In genomic region chr2:201258666-201258999, GRCh38 we compare ENCODE assay signal across 8 cellular contexts. TPM values are rescaled to one million over a fixed set of nuclear protein-coding genes. Genes with fewer than 3 reads are reported as not detected.
DNase-seq lines count a peak whose midpoint lies in the region; ATAC-seq and TF ChIP-seq lines count a peak whose summit lies in the region.

No MANE protein-coding gene starts in this region.

- H3K4me3 Mint-ChIP-seq in dendritic cell treated with granulocyte-macrophage colony-stimulating factor and Interleukin-4, amounts not matched to agents 40 ng/mL and 50 ng/mL, for 4 days, result peak overlapping the region; percentile 100
- H3K4me3 Mint-ChIP-seq in natural killer cell treated with Interleukin-12 subunit alpha and Interleukin-12 subunit beta and Interleukin-15 and Interleukin-18, amount 100 ng/mL, for 72 hours, result peak overlapping the region; percentile 93

- CTCF ChIA-PET in HEK293T (lab: Yijun Ruan, JAX), result interaction anchor here (0.6 kb wide), 1 partner anchor 26 kb away, joined by 3 read pairs; no protein-coding TSS in a partner anchor

- peaks cover 56% of the 10 kb centered on the region for H3K4me1 Mint-ChIP-seq in dendritic cell treated with granulocyte-macrophage colony-stimulating factor and Interleukin-4, amounts not matched to agents 40 ng/mL and 50 ng/mL, for 4 days (ENCODE audit: low read depth)
- H3K4me1 Mint-ChIP-seq in natural killer cell treated with Interleukin-12 subunit alpha and Interleukin-12 subunit beta and Interleukin-15 and Interleukin-18, amount 100 ng/mL, for 72 hours (ENCODE audit: low read depth in 2 of 2), result peaks cover 61 to 73% of the 10 kb centered on the region in 2 donors

- H3K27me3 ChIP-seq in MG63, result no peaks in the 10 kb centered on the region

- ATAC-seq in GM19397 (IDR thresholded peaks at IDR 0.05; ENCODE audit: unreplicated experiment), result peak; percentile 1
- no peak for ATAC-seq in natural killer cell treated with Interleukin-12 subunit alpha and Interleukin-12 subunit beta and Interleukin-15 and Interleukin-18, amount 100 ng/mL, for 72 hours

- DNase-seq in MG63 (no peak), dedifferentiated amniotic fluid mesenchymal stem cell (ENCODE audit: extremely low spot score) (no peak), HEK293T (ENCODE audit: extremely low spot score) (no peak), NCI-H2171 (lab: John Stamatoyannopoulos, UW) (no peak)
- no peak for DNase-seq in natural killer cell treated with Interleukin-12 subunit alpha and Interleukin-12 subunit beta and Interleukin-15 and Interleukin-18, amount 100 ng/mL, for 72 hours (ENCODE audit: low spot score)
- no peak for DNase-seq in effector CD8-positive, alpha-beta T cell (lab: John Stamatoyannopoulos, UW)

- no peaks in the 10 kb centered on the region for H3K27me3 Mint-ChIP-seq in dendritic cell treated with granulocyte-macrophage colony-stimulating factor and Interleukin-4, amounts not matched to agents 40 ng/mL and 50 ng/mL, for 4 days
- H3K27me3 Mint-ChIP-seq in natural killer cell treated with Interleukin-12 subunit alpha and Interleukin-12 subunit beta and Interleukin-15 and Interleukin-18, amount 100 ng/mL, for 72 hours, result no peaks in the 10 kb centered on the region

- H3K4me3 ChIP-seq in MG63, result peak overlapping the region; percentile 52

- no peaks in the 10 kb centered on the region for H3K9me3 Mint-ChIP-seq in dendritic cell treated with granulocyte-macrophage colony-stimulating factor and Interleukin-4, amounts not matched to agents 40 ng/mL and 50 ng/mL, for 4 days
- H3K9me3 Mint-ChIP-seq in natural killer cell treated with Interleukin-12 subunit alpha and Interleukin-12 subunit beta and Interleukin-15 and Interleukin-18, amount 100 ng/mL, for 72 hours, result no peaks in the 10 kb centered on the region

- peaks cover 13% of the 10 kb centered on the region for H3K36me3 Mint-ChIP-seq in dendritic cell treated with granulocyte-macrophage colony-stimulating factor and Interleukin-4, amounts not matched to agents 40 ng/mL and 50 ng/mL, for 4 days (ENCODE audit: low read depth)
- H3K36me3 Mint-ChIP-seq in natural killer cell treated with Interleukin-12 subunit alpha and Interleukin-12 subunit beta and Interleukin-15 and Interleukin-18, amount 100 ng/mL, for 72 hours, result peaks cover 10% of the 10 kb centered on the region

- POLR2A ChIA-PET in HEK293T (lab: Yijun Ruan, JAX), result no interaction called here

- no peaks in the 10 kb centered on the region for H3K36me3 ChIP-seq in MG63

- intact Hi-C loops in dendritic cell treated with granulocyte-macrophage colony-stimulating factor and Interleukin-4, amounts not matched to agents 40 ng/mL and 50 ng/mL, for 4 days (cut with micrococcal nuclease), result loop anchor here (1.0 to 5.0 kb wide), 2 partner anchors 19 to 194 kb away; partner anchors contain the start of genes STRADB and TRAK2

- H3K27ac Mint-ChIP-seq in dendritic cell treated with granulocyte-macrophage colony-stimulating factor and Interleukin-4, amounts not matched to agents 40 ng/mL and 50 ng/mL, for 4 days, result peak overlapping the region; percentile 96
- peak overlapping the region; percentile 93 to 98 for H3K27ac Mint-ChIP-seq in natural killer cell treated with Interleukin-12 subunit alpha and Interleukin-12 subunit beta and Interleukin-15 and Interleukin-18, amount 100 ng/mL, for 72 hours

- no peaks in the 10 kb centered on the region for H3K9me3 ChIP-seq in MG63

TF ChIP-seq in HEK293T, 16 proteins besides CTCF, POLR2A, EP300 and RAD21:
- no peak for TF ChIP-seq FOXK2 (IDR thresholded peaks at IDR 0.05)
- no peak for TF ChIP-seq FOXA1 (IDR thresholded peaks at IDR 0.05)
- no peak for TF ChIP-seq SP1 (IDR thresholded peaks at IDR 0.05)
- no peak for TF ChIP-seq NFRKB (IDR thresholded peaks at IDR 0.05)
- no peak for TF ChIP-seq SUZ12 (IDR thresholded peaks at IDR 0.05)
- TF ChIP-seq HDGF (IDR thresholded peaks at IDR 0.05; ENCODE audit: borderline replicate concordance), result no peak
- no peak for TF ChIP-seq PKNOX1 (IDR thresholded peaks at IDR 0.05)
- TF ChIP-seq FOXM1 (IDR thresholded peaks at IDR 0.05; ENCODE audit: borderline replicate concordance), result no peak
- no peak for TF ChIP-seq BHLHE40 (IDR thresholded peaks at IDR 0.05; ENCODE audit: borderline replicate concordance)
- TF ChIP-seq TARDBP (IDR thresholded peaks at IDR 0.05), result no peak
- no peak for TF ChIP-seq ELF4 (IDR thresholded peaks at IDR 0.05)
- TF ChIP-seq ZNF384 (IDR thresholded peaks at IDR 0.05), result no peak
- TF ChIP-seq CTBP1 (IDR thresholded peaks at IDR 0.05; ENCODE audit: borderline replicate concordance), result no peak
- no peak for TF ChIP-seq ARNT (IDR thresholded peaks at IDR 0.05)
- TF ChIP-seq LEF1 (IDR thresholded peaks at IDR 0.05; ENCODE audit: borderline replicate concordance), result no peak
- no peak for TF ChIP-seq L3MBTL2 (conservative IDR thresholded peaks at IDR 0.05)

RNA-seq across cellular contexts. Expression of gene CASP8, which starts 1.7 kb away (rescaled TPM):
- total RNA-seq in MG63 (2014; rRNA removed; shearing (Covaris generic); ENCODE audit: low replicate concordance), result 16.3 and 23.7 TPM in 2 replicates
- 10 to 100 TPM; 76.8 to 83.7 TPM for total RNA-seq in natural killer cell treated with Interleukin-12 subunit alpha and Interleukin-12 subunit beta and Interleukin-15 and Interleukin-18, amount 100 ng/mL, for 72 hours
